Comparison of ENCODE assay signal across 9 cellular contexts in genomic region chr17:48998557-48999440, GRCh38. TPM values are rescaled to one million over a fixed set of nuclear protein-coding genes. Genes with fewer than 3 reads are reported as not detected.
DNase-seq lines count a peak whose midpoint lies in the region; ATAC-seq and TF ChIP-seq lines count a peak whose summit lies in the region.
"Had no signal": no experiment of that assay in that cellular context is flagged by ENCODE, and none has a peak within 500 bp of the region (broad histone marks: within the 10 kb centered on the region; RNA-seq: fewer than 3 reads in every experiment).

No MANE protein-coding gene starts in this region.

- peaks cover 4% of the 10 kb centered on the region for H3K36me3 ChIP-seq in iPS-15b (ENCODE audit: control insufficient read depth, insufficient read depth, low read length)
- H3K36me3 ChIP-seq in upper lobe of right lung, result no peaks in the 10 kb centered on the region
- H3K36me3 ChIP-seq in gastroesophageal sphincter, result no peaks in the 10 kb centered on the region
- H3K36me3 ChIP-seq: Peyer's patch had no signal

- no peak for DNase-seq in activated naive CD4-positive, alpha-beta T cell (lab: John Stamatoyannopoulos, UW)
- no peak for DNase-seq in WTC11 (ENCODE audit: low spot score)
- no peak for DNase-seq in upper lobe of right lung
- no peak for DNase-seq in activated T-helper 2 cell treated with anti-CD3 and anti-CD28 coated beads, Interferon-gamma antibody, Interleukin-2, Interleukin-4, amounts not matched to agents 10 μg/mL and 5 μg/mL and 100 μg/mL, durations not matched to agents 14 hours and 24 hours and 36 hours (ENCODE audit: low spot score)
- DNase-seq: Peyer's patch had no signal

- intact Hi-C loops in upper lobe of right lung (cut with DNase I), result no loop called here
- intact Hi-C loops in activated T-helper 2 cell treated with anti-CD3 and anti-CD28 coated beads, Interferon-gamma antibody, Interleukin-2, Interleukin-4, amounts not matched to agents 10 μg/mL and 5 μg/mL and 100 μg/mL, durations not matched to agents 14 hours and 24 hours and 36 hours (cut with micrococcal nuclease), result loop anchor here (5.0 kb wide), 4 partner anchors 246 to 499 kb away; partner anchors contain the start of genes HOXB7 and NGFR

- peak overlapping the region; percentile 71 for H3K4me3 Mint-ChIP-seq in activated naive CD4-positive, alpha-beta T cell treated with anti-CD3 and anti-CD28 coated beads, Interleukin-2, amount 50 U/mL, for 24 hours
- peak overlapping the region; percentile 83 for H3K4me3 Mint-ChIP-seq in WTC11
- no peak overlapping the region for H3K4me3 Mint-ChIP-seq in activated T-helper 2 cell treated with anti-CD3 and anti-CD28 coated beads, Interferon-gamma antibody, Interleukin-2, Interleukin-4, amounts not matched to agents 10 μg/mL and 5 μg/mL and 100 μg/mL, durations not matched to agents 14 hours and 24 hours and 36 hours (ENCODE audit: low read depth)

- TF ChIP-seq EP300 in gastroesophageal sphincter (IDR thresholded peaks at IDR 0.05), result no peak

- TF ChIP-seq POLR2A in gastroesophageal sphincter (IDR thresholded peaks at IDR 0.05), result no peak

- H3K27me3 ChIP-seq in iPS-15b (ENCODE audit: control insufficient read depth, insufficient read depth, low read length) (no peaks in the 10 kb centered on the region), upper lobe of right lung (peaks cover 97% of the 10 kb centered on the region), gastroesophageal sphincter (peaks cover 100% of the 10 kb centered on the region)

- H3K36me3 Mint-ChIP-seq in activated naive CD4-positive, alpha-beta T cell treated with anti-CD3 and anti-CD28 coated beads, Interleukin-2, amount 50 U/mL, for 24 hours, result peaks cover 11% of the 10 kb centered on the region
- peaks cover 22% of the 10 kb centered on the region for H3K36me3 Mint-ChIP-seq in WTC11
- H3K36me3 Mint-ChIP-seq in activated T-helper 2 cell treated with anti-CD3 and anti-CD28 coated beads, Interferon-gamma antibody, Interleukin-2, Interleukin-4, amounts not matched to agents 10 μg/mL and 5 μg/mL and 100 μg/mL, durations not matched to agents 14 hours and 24 hours and 36 hours (ENCODE audit: low read depth), result no peaks in the 10 kb centered on the region

- peaks cover 18% of the 10 kb centered on the region for H3K9me3 Mint-ChIP-seq in activated naive CD4-positive, alpha-beta T cell treated with anti-CD3 and anti-CD28 coated beads, Interleukin-2, amount 50 U/mL, for 24 hours
- H3K9me3 Mint-ChIP-seq in WTC11, result no peaks in the 10 kb centered on the region
- no peaks in the 10 kb centered on the region for H3K9me3 Mint-ChIP-seq in activated T-helper 2 cell treated with anti-CD3 and anti-CD28 coated beads, Interferon-gamma antibody, Interleukin-2, Interleukin-4, amounts not matched to agents 10 μg/mL and 5 μg/mL and 100 μg/mL, durations not matched to agents 14 hours and 24 hours and 36 hours

- H3K27ac ChIP-seq in upper lobe of right lung, result no peak overlapping the region
- H3K27ac ChIP-seq in gastroesophageal sphincter, result no peak overlapping the region
- H3K27ac ChIP-seq: Peyer's patch had no signal

- peaks cover 68% of the 10 kb centered on the region for H3K27me3 Mint-ChIP-seq in activated naive CD4-positive, alpha-beta T cell treated with anti-CD3 and anti-CD28 coated beads, Interleukin-2, amount 50 U/mL, for 24 hours
- H3K27me3 Mint-ChIP-seq in WTC11 (ENCODE audit: low read depth), result no peaks in the 10 kb centered on the region
- peaks cover 84% of the 10 kb centered on the region for H3K27me3 Mint-ChIP-seq in activated T-helper 2 cell treated with anti-CD3 and anti-CD28 coated beads, Interferon-gamma antibody, Interleukin-2, Interleukin-4, amounts not matched to agents 10 μg/mL and 5 μg/mL and 100 μg/mL, durations not matched to agents 14 hours and 24 hours and 36 hours (ENCODE audit: low read depth)

- H3K4me3 ChIP-seq in iPS-15b (ENCODE audit: low read depth, low read length) (peak overlapping the region; percentile 98), upper lobe of right lung (no peak overlapping the region), gastroesophageal sphincter (no peak overlapping the region)

- CTCF ChIA-PET in WTC11 (lab: Charles Lee), result interaction anchor here (0.6 to 4.9 kb wide), 8 partner anchors 14 to 44 kb away, joined by 3 to 42 read pairs (median 6); no protein-coding TSS in a partner anchor

- POLR2A ChIA-PET in WTC11 (lab: Charles Lee), result interaction anchor here (0.5 to 4.0 kb wide), 6 partner anchors 12 to 106 kb away, joined by 3 to 65 read pairs (median 9); partner anchors contain the start of gene ATP5MC1

- H3K9ac ChIP-seq in iPS-15b (ENCODE audit: low read depth, low read length), result peak overlapping the region; percentile 100

- H3K4me1 ChIP-seq in iPS-15b (ENCODE audit: control insufficient read depth, insufficient read depth, low read length) (peaks cover 16% of the 10 kb centered on the region), upper lobe of right lung (peaks cover 10% of the 10 kb centered on the region), gastroesophageal sphincter (peaks cover 0 to 34% (median 27%) of the 10 kb centered on the region in 3 donors)

- peak overlapping the region; percentile 23 for H3K27ac Mint-ChIP-seq in activated naive CD4-positive, alpha-beta T cell treated with anti-CD3 and anti-CD28 coated beads, Interleukin-2, amount 50 U/mL, for 24 hours
- H3K27ac Mint-ChIP-seq in WTC11, result peak overlapping the region; percentile 93
- H3K27ac Mint-ChIP-seq in activated T-helper 2 cell treated with anti-CD3 and anti-CD28 coated beads, Interferon-gamma antibody, Interleukin-2, Interleukin-4, amounts not matched to agents 10 μg/mL and 5 μg/mL and 100 μg/mL, durations not matched to agents 14 hours and 24 hours and 36 hours, result no peak overlapping the region

- ATAC-seq in WTC11 (no peak), upper lobe of right lung (peak; percentile 20), HG03280 (IDR thresholded peaks at IDR 0.05; ENCODE audit: unreplicated experiment) (no peak), gastroesophageal sphincter (no peak)

- H3K9me3 ChIP-seq in iPS-15b (ENCODE audit: control insufficient read depth, insufficient read depth, low read length) (no peaks in the 10 kb centered on the region), upper lobe of right lung (no peaks in the 10 kb centered on the region), gastroesophageal sphincter (no peaks in the 10 kb centered on the region)
- H3K9me3 ChIP-seq: Peyer's patch had no signal

- WGBS in gastroesophageal sphincter (ENCODE audit: low coverage in 1 of 2), 2 donors, result 28 to 36% methylated on average over 7 to 17 of the region's 30 CpGs

- H3K4me1 Mint-ChIP-seq in activated naive CD4-positive, alpha-beta T cell treated with anti-CD3 and anti-CD28 coated beads, Interleukin-2, amount 50 U/mL, for 24 hours, result peaks cover 30% of the 10 kb centered on the region
- H3K4me1 Mint-ChIP-seq in WTC11, result peaks cover 38% of the 10 kb centered on the region
- H3K4me1 Mint-ChIP-seq in activated T-helper 2 cell treated with anti-CD3 and anti-CD28 coated beads, Interferon-gamma antibody, Interleukin-2, Interleukin-4, amounts not matched to agents 10 μg/mL and 5 μg/mL and 100 μg/mL, durations not matched to agents 14 hours and 24 hours and 36 hours (ENCODE audit: low read depth), result peaks cover 9% of the 10 kb centered on the region

- no peak for TF ChIP-seq CTCF in WTC11 (IDR thresholded peaks at IDR 0.05)
- no peak for TF ChIP-seq CTCF in upper lobe of right lung (IDR thresholded peaks at IDR 0.05)
- TF ChIP-seq CTCF in gastroesophageal sphincter (IDR thresholded peaks at IDR 0.05), result no peak

TF ChIP-seq in WTC11, 78 proteins besides CTCF, POLR2A, EP300 and RAD21 (continues in another document):
- TF ChIP-seq ZNF317 (CRISPR knock-in tag; IDR thresholded peaks at IDR 0.05; ENCODE audit: borderline replicate concordance, low read depth) (no peak), MAX (CRISPR knock-in tag; IDR thresholded peaks at IDR 0.05) (no peak), CREM (CRISPR knock-in tag; IDR thresholded peaks at IDR 0.05) (no peak), MYBL2 (CRISPR knock-in tag; IDR thresholded peaks at IDR 0.05) (no peak), ZNF416 (CRISPR knock-in tag; IDR thresholded peaks at IDR 0.05) (no peak), NFYB (CRISPR knock-in tag; conservative IDR thresholded peaks at IDR 0.05; ENCODE audit: low read depth) (no peak)

RNA-seq across cellular contexts. Expression of gene IGF2BP1, which starts 1.6 kb away (rescaled TPM):
- total RNA-seq in WTC11 (2021), result 392 to 434 TPM (median 423 TPM) in 3 replicates
- not detected for total RNA-seq in upper lobe of right lung
- total RNA-seq in activated T-helper 2 cell treated with anti-CD3 and anti-CD28 coated beads, Interferon-gamma antibody, Interleukin-2, Interleukin-4, amounts not matched to agents 10 μg/mL and 5 μg/mL and 100 μg/mL, durations not matched to agents 14 hours and 24 hours and 36 hours, result 0.09 and 0.32 TPM in 2 replicates
- total RNA-seq in gastroesophageal sphincter, result under 1 TPM in 1 of 4 donors, not detected in 3; 0.04 TPM

RNA-seq across cellular contexts. Expression of gene GIP, which starts 30.4 kb away (rescaled TPM):
- 0.39 TPM in 1 of 3 replicates, not detected in the others for total RNA-seq in WTC11 (2021)
- total RNA-seq in upper lobe of right lung, result not detected
- total RNA-seq in activated T-helper 2 cell treated with anti-CD3 and anti-CD28 coated beads, Interferon-gamma antibody, Interleukin-2, Interleukin-4, amounts not matched to agents 10 μg/mL and 5 μg/mL and 100 μg/mL, durations not matched to agents 14 hours and 24 hours and 36 hours, result not detected in 2 replicates
- total RNA-seq in gastroesophageal sphincter, result not detected
- total RNA-seq: Peyer's patch had no signal

RNA-seq across cellular contexts. Expression of gene SNF8, which starts 54.2 kb away (rescaled TPM):
- 116 to 136 TPM (median 127 TPM) in 3 replicates for total RNA-seq in WTC11 (2021)
- total RNA-seq in upper lobe of right lung, result 78.0 TPM
- total RNA-seq in activated T-helper 2 cell treated with anti-CD3 and anti-CD28 coated beads, Interferon-gamma antibody, Interleukin-2, Interleukin-4, amounts not matched to agents 10 μg/mL and 5 μg/mL and 100 μg/mL, durations not matched to agents 14 hours and 24 hours and 36 hours, result 145 and 152 TPM in 2 replicates
- total RNA-seq in gastroesophageal sphincter, result 100 to 1,000 TPM in 1 of 4 donors, 10 to 100 TPM in 3; 74.3 to 127 (median 97.0) TPM

Comparison
In these comparisons a context has a peak if more than half of its experiments do, and no peak if none do; other contexts are left out.
1. RNA of gene IGF2BP1, which starts 1.6 kb away (total RNA-seq): 392 to 434 TPM in WTC11; 0.09 to 0.32 TPM in activated T-helper 2 cell treated with anti-CD3 and anti-CD28 coated beads, Interferon-gamma antibody, Interleukin-2, Interleukin-4, amounts not matched to agents 10 μg/mL and 5 μg/mL and 100 μg/mL, durations not matched to agents 14 hours and 24 hours and 36 hours, not detected in upper lobe of right lung (single experiment) and 0.04 TPM in gastroesophageal sphincter; every median in the first group is over 100 times any median in the second.